Comparison of ENCODE assay signal across 20 cellular contexts in the genomic region with DNA sequence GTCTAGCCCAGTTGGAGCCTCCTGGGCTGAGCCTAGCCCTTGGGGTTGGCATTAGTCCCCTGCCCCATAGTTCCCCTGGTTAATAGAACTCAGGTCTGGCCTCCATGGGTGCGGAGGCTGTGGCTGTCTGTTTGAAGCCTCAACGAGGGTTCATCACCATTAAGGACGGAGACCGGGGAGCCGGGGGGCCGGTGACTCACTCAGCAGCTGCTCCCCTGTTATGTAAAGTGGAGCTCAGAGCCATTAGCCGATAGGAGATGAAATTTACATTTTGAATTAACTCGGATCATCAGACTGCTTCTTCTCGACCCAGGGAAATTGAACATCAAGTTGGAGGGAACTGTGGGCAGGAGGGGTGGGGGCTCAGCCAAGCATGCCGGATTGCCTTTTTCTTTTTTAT. TPM values are rescaled to one million over a fixed set of nuclear protein-coding genes. Genes with fewer than 3 reads are reported as not detected.
"Had no signal": no experiment of that assay in that cellular context is flagged by ENCODE, and none has a peak within 500 bp of the region (broad histone marks: within the 10 kb centered on the region; RNA-seq: fewer than 3 reads in every experiment).

No MANE protein-coding gene starts in this region.

- H3K27ac ChIP-seq: breast epithelium, heart right ventricle, ovary had no signal

- H3K4me3 Mint-ChIP-seq: activated naive CD4-positive, alpha-beta T cell treated with anti-CD3 and anti-CD28 coated beads for 36 hours; activated naive CD8-positive, alpha-beta T cell treated with anti-CD3 and anti-CD28 coated beads, Interleukin-2, amount 50 U/mL, for 24 hours; dendritic cell treated with granulocyte-macrophage colony-stimulating factor and Interleukin-4, amounts not matched to agents 40 ng/mL and 50 ng/mL, for 4 days; neural crest cell; stimulated activated effector memory CD8-positive, alpha-beta T cell treated with anti-CD3 and anti-CD28 coated beads, Interleukin-12 subunit alpha, Interleukin-12 subunit beta, amount 100 ng/mL, for 72 hours had no signal

- H3K4me1 Mint-ChIP-seq: activated naive CD8-positive, alpha-beta T cell treated with anti-CD3 and anti-CD28 coated beads, Interleukin-2, amount 50 U/mL, for 24 hours; stimulated activated effector memory CD8-positive, alpha-beta T cell treated with anti-CD3 and anti-CD28 coated beads, Interleukin-12 subunit alpha, Interleukin-12 subunit beta, amount 100 ng/mL, for 72 hours had no signal

- H3K9me3 ChIP-seq: breast epithelium, heart right ventricle, ovary had no signal

- H3K9me3 Mint-ChIP-seq: activated naive CD4-positive, alpha-beta T cell treated with anti-CD3 and anti-CD28 coated beads for 36 hours; activated naive CD8-positive, alpha-beta T cell treated with anti-CD3 and anti-CD28 coated beads, Interleukin-2, amount 50 U/mL, for 24 hours; dendritic cell treated with granulocyte-macrophage colony-stimulating factor and Interleukin-4, amounts not matched to agents 40 ng/mL and 50 ng/mL, for 4 days; stimulated activated effector memory CD8-positive, alpha-beta T cell treated with anti-CD3 and anti-CD28 coated beads, Interleukin-12 subunit alpha, Interleukin-12 subunit beta, amount 100 ng/mL, for 72 hours had no signal

- H3K36me3 ChIP-seq: breast epithelium, heart right ventricle, ovary had no signal

- H3K4me1 ChIP-seq: breast epithelium, heart right ventricle had no signal

- DNase-seq: activated CD4-positive, alpha-beta T cell treated with anti-CD3 and anti-CD28 coated beads for 1 hour; activated CD4-positive, alpha-beta T cell treated with anti-CD3 and anti-CD28 coated beads, Interleukin-2, amount 50 U/mL, for 4 hours; activated naive CD8-positive, alpha-beta T cell treated with anti-CD3 and anti-CD28 coated beads, Interleukin-2, amount 50 U/mL, for 24 hours; activated T-cell treated with anti-CD3 and anti-CD28 coated beads for 4 hours; heart right ventricle; ovary; stimulated activated CD4-positive, alpha-beta T cell treated with anti-CD3 and anti-CD28 coated beads, Interleukin-12 subunit alpha, Interleukin-12 subunit beta, amount 100 ng/mL, for 4 hours had no signal

- H3K27me3 ChIP-seq: ovary had no signal

- H3K27ac Mint-ChIP-seq: activated naive CD4-positive, alpha-beta T cell treated with anti-CD3 and anti-CD28 coated beads for 36 hours; activated naive CD8-positive, alpha-beta T cell treated with anti-CD3 and anti-CD28 coated beads, Interleukin-2, amount 50 U/mL, for 24 hours; dendritic cell treated with granulocyte-macrophage colony-stimulating factor and Interleukin-4, amounts not matched to agents 40 ng/mL and 50 ng/mL, for 4 days; stimulated activated effector memory CD8-positive, alpha-beta T cell treated with anti-CD3 and anti-CD28 coated beads, Interleukin-12 subunit alpha, Interleukin-12 subunit beta, amount 100 ng/mL, for 72 hours had no signal

- H3K36me3 Mint-ChIP-seq: stimulated activated effector memory CD8-positive, alpha-beta T cell treated with anti-CD3 and anti-CD28 coated beads, Interleukin-12 subunit alpha, Interleukin-12 subunit beta, amount 100 ng/mL, for 72 hours had no signal

- H3K4me3 ChIP-seq: breast epithelium, heart right ventricle, ovary had no signal

- ATAC-seq: activated naive CD8-positive, alpha-beta T cell treated with anti-CD3 and anti-CD28 coated beads, Interleukin-2, amount 50 U/mL, for 24 hours; heart right ventricle; stimulated activated effector memory CD8-positive, alpha-beta T cell treated with anti-CD3 and anti-CD28 coated beads, Interleukin-12 subunit alpha, Interleukin-12 subunit beta, amount 100 ng/mL, for 72 hours had no signal

RNA-seq across cellular contexts. Expression of a gene that starts 12.3 kb away (rescaled TPM):
- total RNA-seq: activated naive CD4-positive, alpha-beta T cell treated with anti-CD3 and anti-CD28 coated beads for 36 hours; epithelial cell of proximal tubule; neural crest cell; pulmonary artery endothelial cell; T-helper 1 cell treated with Interleukin-12 subunit alpha and Interleukin-12 subunit beta and Interleukin-4 antibody, amounts not matched to agents 30 ng/mL and 1 ng/mL, for 36 hours had no signal

RNA-seq across cellular contexts. Expression of a gene that starts 47.0 kb away (rescaled TPM):
- total RNA-seq: epithelial cell of proximal tubule, frontal cortex, neural crest cell, pulmonary artery endothelial cell had no signal

RNA-seq across cellular contexts. Expression of a gene that starts 48.2 kb away (rescaled TPM):
- total RNA-seq: activated naive CD4-positive, alpha-beta T cell treated with anti-CD3 and anti-CD28 coated beads for 36 hours; aorta; breast epithelium; cerebellum; frontal cortex; heart right ventricle; lower leg skin; pulmonary artery endothelial cell; T-helper 1 cell treated with Interleukin-12 subunit alpha and Interleukin-12 subunit beta and Interleukin-4 antibody, amounts not matched to agents 30 ng/mL and 1 ng/mL, for 36 hours; ureter had no signal
